Comparison of ENCODE assay signal across 19 cellular contexts in genomic region chr6:20574355-20574754, GRCh38. TPM values are rescaled to one million over a fixed set of nuclear protein-coding genes. Genes with fewer than 3 reads are reported as not detected.
A peak's percentile ranks its signal among the peaks of the same experiment; 100 is the strongest.
DNase-seq lines count a peak whose midpoint lies in the region; ATAC-seq, FAIRE-seq and TF ChIP-seq lines count a peak whose summit lies in the region.
"Had no signal": no experiment of that assay in that cellular context is flagged by ENCODE, and none has a peak within 500 bp of the region (broad histone marks: within the 10 kb centered on the region; RNA-seq: fewer than 3 reads in every experiment).

No MANE protein-coding gene starts in this region.

- H3K36me3 Mint-ChIP-seq in endothelial cell (ENCODE audit: low read depth, unreplicated experiment): no peaks in the 10 kb centered on the region
- no peaks in the 10 kb centered on the region for H3K36me3 Mint-ChIP-seq in neural crest cell (ENCODE audit: low read depth)
- H3K36me3 Mint-ChIP-seq: IgD-negative memory B cell had no signal

- H3K27me3 Mint-ChIP-seq in endothelial cell (ENCODE audit: unreplicated experiment) (no peaks in the 10 kb centered on the region), neural crest cell (ENCODE audit: low read depth) (no peaks in the 10 kb centered on the region)
- H3K27me3 Mint-ChIP-seq: CD4-positive, CD25-positive, alpha-beta regulatory T cell; IgD-negative memory B cell had no signal

- ATAC-seq in GM21529 (IDR thresholded peaks at IDR 0.05; ENCODE audit: unreplicated experiment) (no peak), HG02759 (IDR thresholded peaks at IDR 0.05; ENCODE audit: unreplicated experiment) (no peak)
- ATAC-seq: GM12878, GM23338, Right ventricle myocardium inferior had no signal

- H3K9me3 Mint-ChIP-seq in endothelial cell (ENCODE audit: unreplicated experiment): no peaks in the 10 kb centered on the region
- H3K9me3 Mint-ChIP-seq in neural crest cell: no peaks in the 10 kb centered on the region
- H3K9me3 Mint-ChIP-seq: CD4-positive, CD25-positive, alpha-beta regulatory T cell; GM23338; IgD-negative memory B cell had no signal

- peak; percentile 4 for FAIRE-seq in GM19239 (lab: Jason Lieb, UNC)
- FAIRE-seq: GM12878, RCC 7860 had no signal

- in situ Hi-C loops in KBM-7 (cut with MboI; ENCODE audit: low pct_unique_long_range_greater_than_20kb, low sequenced_read_pairs): loop anchor here (25.0 kb wide), 1 partner anchor 1013 kb away; the partner anchor contains the start of gene SOX4

- H3K27ac Mint-ChIP-seq in endothelial cell (ENCODE audit: unreplicated experiment): peak overlapping the region; percentile 97
- H3K27ac Mint-ChIP-seq in neural crest cell (ENCODE audit: unreplicated experiment): peak overlapping the region; percentile 20
- H3K27ac Mint-ChIP-seq: GM23338, IgD-negative memory B cell had no signal

- H3K4me1 Mint-ChIP-seq in endothelial cell (ENCODE audit: unreplicated experiment): peaks cover 38% of the 10 kb centered on the region
- H3K4me1 Mint-ChIP-seq in neural crest cell: peaks cover 9% of the 10 kb centered on the region

- DNase-seq in GM19239 (ENCODE audit: insufficient read length, low spot score): no peak
- DNase-seq in NCI-H748 treated with DMSO at 0.1 percent for 48 hours (lab: John Stamatoyannopoulos, UW): peak; percentile 50
- no peak for DNase-seq in endothelial cell (ENCODE audit: low spot score)
- no peak for DNase-seq in neural crest cell (ENCODE audit: low read depth, low spot score)
- DNase-seq in KBM-7: no peak
- DNase-seq: CD4-positive, CD25-positive, alpha-beta regulatory T cell; COR-L47; DMS79 treated with DMSO at 0.1 percent for 48 hours; Kasumi-1; MG63; NCI-H1436 treated with DMSO at 0.1 percent for 48 hours; NCI-H2227 treated with DMSO at 0.1 percent for 48 hours had no signal

- no peak overlapping the region for H3K4me3 Mint-ChIP-seq in endothelial cell (ENCODE audit: unreplicated experiment)
- no peak overlapping the region for H3K4me3 Mint-ChIP-seq in neural crest cell
- H3K4me3 Mint-ChIP-seq: CD4-positive, CD25-positive, alpha-beta regulatory T cell; GM23338; IgD-negative memory B cell had no signal

- TF ChIP-seq CTCF in endothelial cell (IDR thresholded peaks at IDR 0.05; ENCODE audit: unreplicated experiment): no peak
- TF ChIP-seq CTCF in neural crest cell (conservative IDR thresholded peaks at IDR 0.05): no peak

RNA-seq across cellular contexts. Expression of gene CDKAL1, which starts 40.1 kb away (rescaled TPM):
- 43.9 TPM for total RNA-seq in endothelial cell (ENCODE audit: unreplicated experiment)
- total RNA-seq in neural crest cell: 25.4 and 25.9 TPM in 2 replicates
